Comparison of ENCODE assay signal across 2 cellular contexts in genomic region chr20:58557713-58558335, GRCh38.
TF ChIP-seq lines count a peak whose summit lies in the region.

No MANE protein-coding gene starts in this region.

TF ChIP-seq in SK-N-SH, 30 proteins besides CTCF, POLR2A, EP300 and RAD21 (continued from another document):
- TF ChIP-seq MAX (IDR thresholded peaks at IDR 0.05; ENCODE audit: low read depth), result no peak

TF ChIP-seq in SK-N-SH treated with all-trans-retinoic acid at 6 μM for 48 hours, 23 proteins besides CTCF, POLR2A, EP300 and RAD21 (continued from another document):
- TF ChIP-seq, protein P1, sequence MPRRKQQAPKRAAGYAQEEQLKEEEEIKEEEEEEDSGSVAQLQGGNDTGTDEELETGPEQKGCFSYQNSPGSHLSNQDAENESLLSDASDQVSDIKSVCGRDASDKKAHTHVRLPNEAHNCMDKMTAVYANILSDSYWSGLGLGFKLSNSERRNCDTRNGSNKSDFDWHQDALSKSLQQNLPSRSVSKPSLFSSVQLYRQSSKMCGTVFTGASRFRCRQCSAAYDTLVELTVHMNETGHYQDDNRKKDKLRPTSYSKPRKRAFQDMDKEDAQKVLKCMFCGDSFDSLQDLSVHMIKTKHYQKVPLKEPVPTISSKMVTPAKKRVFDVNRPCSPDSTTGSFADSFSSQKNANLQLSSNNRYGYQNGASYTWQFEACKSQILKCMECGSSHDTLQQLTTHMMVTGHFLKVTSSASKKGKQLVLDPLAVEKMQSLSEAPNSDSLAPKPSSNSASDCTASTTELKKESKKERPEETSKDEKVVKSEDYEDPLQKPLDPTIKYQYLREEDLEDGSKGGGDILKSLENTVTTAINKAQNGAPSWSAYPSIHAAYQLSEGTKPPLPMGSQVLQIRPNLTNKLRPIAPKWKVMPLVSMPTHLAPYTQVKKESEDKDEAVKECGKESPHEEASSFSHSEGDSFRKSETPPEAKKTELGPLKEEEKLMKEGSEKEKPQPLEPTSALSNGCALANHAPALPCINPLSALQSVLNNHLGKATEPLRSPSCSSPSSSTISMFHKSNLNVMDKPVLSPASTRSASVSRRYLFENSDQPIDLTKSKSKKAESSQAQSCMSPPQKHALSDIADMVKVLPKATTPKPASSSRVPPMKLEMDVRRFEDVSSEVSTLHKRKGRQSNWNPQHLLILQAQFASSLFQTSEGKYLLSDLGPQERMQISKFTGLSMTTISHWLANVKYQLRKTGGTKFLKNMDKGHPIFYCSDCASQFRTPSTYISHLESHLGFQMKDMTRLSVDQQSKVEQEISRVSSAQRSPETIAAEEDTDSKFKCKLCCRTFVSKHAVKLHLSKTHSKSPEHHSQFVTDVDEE (CRISPR knock-in tag; IDR thresholded peaks at IDR 0.05), result no peak
- TF ChIP-seq ZFP30 (CRISPR knock-in tag; IDR thresholded peaks at IDR 0.05) (no peak), RARB (CRISPR knock-in tag; IDR thresholded peaks at IDR 0.05) (no peak), TOX (CRISPR knock-in tag; IDR thresholded peaks at IDR 0.05; ENCODE audit: borderline replicate concordance) (no peak), ZNF565 (CRISPR knock-in tag; conservative IDR thresholded peaks at IDR 0.05; ENCODE audit: low read depth) (no peak), OSR1 (CRISPR knock-in tag; IDR thresholded peaks at IDR 0.05) (no peak), SNAI2 (CRISPR knock-in tag; IDR thresholded peaks at IDR 0.05) (no peak), CREB5 (CRISPR knock-in tag; IDR thresholded peaks at IDR 0.05; ENCODE audit: low read depth) (no peak), ZFP3 (CRISPR knock-in tag; IDR thresholded peaks at IDR 0.05) (no peak), ZNF8 (CRISPR knock-in tag; IDR thresholded peaks at IDR 0.05) (no peak), BACH2 (CRISPR knock-in tag; IDR thresholded peaks at IDR 0.05; ENCODE audit: borderline replicate concordance) (no peak)
- TF ChIP-seq, protein P2, sequence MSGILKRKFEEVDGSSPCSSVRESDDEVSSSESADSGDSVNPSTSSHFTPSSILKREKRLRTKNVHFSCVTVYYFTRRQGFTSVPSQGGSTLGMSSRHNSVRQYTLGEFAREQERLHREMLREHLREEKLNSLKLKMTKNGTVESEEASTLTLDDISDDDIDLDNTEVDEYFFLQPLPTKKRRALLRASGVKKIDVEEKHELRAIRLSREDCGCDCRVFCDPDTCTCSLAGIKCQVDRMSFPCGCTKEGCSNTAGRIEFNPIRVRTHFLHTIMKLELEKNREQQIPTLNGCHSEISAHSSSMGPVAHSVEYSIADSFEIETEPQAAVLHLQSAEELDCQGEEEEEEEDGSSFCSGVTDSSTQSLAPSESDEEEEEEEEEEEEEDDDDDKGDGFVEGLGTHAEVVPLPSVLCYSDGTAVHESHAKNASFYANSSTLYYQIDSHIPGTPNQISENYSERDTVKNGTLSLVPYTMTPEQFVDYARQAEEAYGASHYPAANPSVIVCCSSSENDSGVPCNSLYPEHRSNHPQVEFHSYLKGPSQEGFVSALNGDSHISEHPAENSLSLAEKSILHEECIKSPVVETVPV (CRISPR knock-in tag; IDR thresholded peaks at IDR 0.05), result no peak
